ENCODE assay signal across 8 cellular contexts in genomic region chr3:58008140-58009025, GRCh38. TPM values are rescaled to one million over a fixed set of nuclear protein-coding genes. Genes with fewer than 3 reads are reported as not detected.
DNase-seq lines count a peak whose midpoint lies in the region; ATAC-seq and TF ChIP-seq lines count a peak whose summit lies in the region.

A gene with protein sequence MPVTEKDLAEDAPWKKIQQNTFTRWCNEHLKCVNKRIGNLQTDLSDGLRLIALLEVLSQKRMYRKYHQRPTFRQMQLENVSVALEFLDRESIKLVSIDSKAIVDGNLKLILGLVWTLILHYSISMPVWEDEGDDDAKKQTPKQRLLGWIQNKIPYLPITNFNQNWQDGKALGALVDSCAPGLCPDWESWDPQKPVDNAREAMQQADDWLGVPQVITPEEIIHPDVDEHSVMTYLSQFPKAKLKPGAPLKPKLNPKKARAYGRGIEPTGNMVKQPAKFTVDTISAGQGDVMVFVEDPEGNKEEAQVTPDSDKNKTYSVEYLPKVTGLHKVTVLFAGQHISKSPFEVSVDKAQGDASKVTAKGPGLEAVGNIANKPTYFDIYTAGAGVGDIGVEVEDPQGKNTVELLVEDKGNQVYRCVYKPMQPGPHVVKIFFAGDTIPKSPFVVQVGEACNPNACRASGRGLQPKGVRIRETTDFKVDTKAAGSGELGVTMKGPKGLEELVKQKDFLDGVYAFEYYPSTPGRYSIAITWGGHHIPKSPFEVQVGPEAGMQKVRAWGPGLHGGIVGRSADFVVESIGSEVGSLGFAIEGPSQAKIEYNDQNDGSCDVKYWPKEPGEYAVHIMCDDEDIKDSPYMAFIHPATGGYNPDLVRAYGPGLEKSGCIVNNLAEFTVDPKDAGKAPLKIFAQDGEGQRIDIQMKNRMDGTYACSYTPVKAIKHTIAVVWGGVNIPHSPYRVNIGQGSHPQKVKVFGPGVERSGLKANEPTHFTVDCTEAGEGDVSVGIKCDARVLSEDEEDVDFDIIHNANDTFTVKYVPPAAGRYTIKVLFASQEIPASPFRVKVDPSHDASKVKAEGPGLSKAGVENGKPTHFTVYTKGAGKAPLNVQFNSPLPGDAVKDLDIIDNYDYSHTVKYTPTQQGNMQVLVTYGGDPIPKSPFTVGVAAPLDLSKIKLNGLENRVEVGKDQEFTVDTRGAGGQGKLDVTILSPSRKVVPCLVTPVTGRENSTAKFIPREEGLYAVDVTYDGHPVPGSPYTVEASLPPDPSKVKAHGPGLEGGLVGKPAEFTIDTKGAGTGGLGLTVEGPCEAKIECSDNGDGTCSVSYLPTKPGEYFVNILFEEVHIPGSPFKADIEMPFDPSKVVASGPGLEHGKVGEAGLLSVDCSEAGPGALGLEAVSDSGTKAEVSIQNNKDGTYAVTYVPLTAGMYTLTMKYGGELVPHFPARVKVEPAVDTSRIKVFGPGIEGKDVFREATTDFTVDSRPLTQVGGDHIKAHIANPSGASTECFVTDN (N-terminal part only) (plus strand): TSS chr3:58008422. CDS start chr3:58008565, 143 bp downstream.

- CTCF ChIA-PET in Calu3 (lab: Charles Lee): interaction anchor here (0.6 to 2.3 kb wide), 9 partner anchors 10 to 209 kb away, joined by 3 to 11 read pairs (median 4); no protein-coding TSS in a partner anchor

- H3K4me3 ChIP-seq in right cardiac atrium (ENCODE audit: low read length) (peak within 1 kb of the TSS; percentile 91), aorta (ENCODE audit: low read length in 2 of 2) (peak within 1 kb of the TSS; percentile 54 to 79)

- peak within 1 kb of the TSS; percentile 33 for H3K27ac Mint-ChIP-seq in Calu3 (ENCODE audit: unreplicated experiment)

- H3K27ac ChIP-seq in right cardiac atrium (ENCODE audit: low read length) (peak within 1 kb of the TSS; percentile 86), aorta (ENCODE audit: low read depth in 1 of 2, low read length in 2 of 2) (peak within 1 kb of the TSS in 1 of 2 donors; percentile 46)

- under 1% methylated on average over 91 of the region's 91 CpGs for WGBS in right cardiac atrium
- 1% methylated on average over 68 to 91 of the region's 91 CpGs for WGBS in aorta, 2 donors

- peak; percentile 50 for TF ChIP-seq CTCF in Calu3 (IDR thresholded peaks at IDR 0.05; ENCODE audit: unreplicated experiment)

- TSS peak; percentile 55 for BruUV-seq in Calu3 (replicated peaks; lab: Mats Ljungman, UMichigan)

- ATAC-seq in GM21390 (IDR thresholded peaks at IDR 0.05; ENCODE audit: unreplicated experiment) (peak; percentile 59), right cardiac atrium (peak; percentile 88 to 90), aorta (ENCODE audit: low FRiP score) (peak; percentile 92)

- H3K27me3 ChIP-seq in right cardiac atrium (ENCODE audit: control insufficient read depth, insufficient read depth): no peaks in the 10 kb centered on the region
- H3K27me3 ChIP-seq in aorta (ENCODE audit: control insufficient read depth in 1 of 2, insufficient read depth in 2 of 2, low read length in 1 of 2): no peaks in the 10 kb centered on the region

- peaks cover 36% of the 10 kb centered on the region for H3K4me1 Mint-ChIP-seq in Calu3 (ENCODE audit: low read depth, unreplicated experiment)

- H3K4me1 ChIP-seq in right cardiac atrium (ENCODE audit: control insufficient read depth, insufficient read depth, low read length) (peaks cover 9% of the 10 kb centered on the region), aorta (ENCODE audit: control insufficient read depth in 1 of 2, insufficient read depth in 2 of 2, low read length in 2 of 2) (peaks cover 0 to 1% of the 10 kb centered on the region in 2 donors)

- peaks cover 52% of the 10 kb centered on the region for H3K36me3 Mint-ChIP-seq in Calu3 (ENCODE audit: insufficient read depth, unreplicated experiment)

- intact Hi-C loops in Calu3 (cut with micrococcal nuclease; ENCODE audit: unreplicated experiment) (loop anchor here (5.0 kb wide), 1 partner anchor 46 kb away; no protein-coding TSS in a partner anchor), right cardiac atrium (cut with DNase I) (loop anchor here (2.0 to 10.0 kb wide), 3 partner anchors 162 to 166 kb away; no protein-coding TSS in a partner anchor), aorta (cut with DNase I) (loop anchor here (2.0 to 10.0 kb wide), 7 partner anchors 94 to 208 kb away; no protein-coding TSS in a partner anchor)
- intact Hi-C loops in T-helper 2 cell treated with Interferon-gamma antibody and Interleukin-4, amounts not matched to agents 100 ng/mL and 5 ng/mL, for 36 hours (cut with micrococcal nuclease): loop anchor here (1.0 to 5.0 kb wide), 8 partner anchors 27 to 298 kb away; partner anchors contain the start of genes ABHD6, HTD2 and RPP14

- H3K36me3 ChIP-seq in aorta (ENCODE audit: control insufficient read depth in 1 of 2, insufficient read depth in 2 of 2, low read length in 1 of 2): no peaks in the 10 kb centered on the region

- in situ Hi-C loops in KBM-7 (cut with MboI; ENCODE audit: low pct_unique_long_range_greater_than_20kb, low sequenced_read_pairs): no loop called here

- DNase-seq in Calu3: peak; percentile 80
- DNase-seq in KBM-7: peak; percentile 70
- DNase-seq in anterior cingulate cortex (lab: John Stamatoyannopoulos, UW): peak in 56 of 58 donors; percentile 12 to 82 (median 64)
- DNase-seq in right cardiac atrium: peak; percentile 67 to 90 (median 86)
- DNase-seq in renal cortical epithelial cell (ENCODE audit: low read depth): no peak
- peak; percentile 78 to 93 for DNase-seq in aorta

- no peaks in the 10 kb centered on the region for H3K9me3 Mint-ChIP-seq in Calu3 (ENCODE audit: low read depth, unreplicated experiment)

- H3K9me3 ChIP-seq in right cardiac atrium (ENCODE audit: control insufficient read depth, low read length) (no peaks in the 10 kb centered on the region), aorta (ENCODE audit: control insufficient read depth, low read length) (no peaks in the 10 kb centered on the region)

- no peaks in the 10 kb centered on the region for H3K27me3 Mint-ChIP-seq in Calu3 (ENCODE audit: unreplicated experiment)

- H3K4me3 Mint-ChIP-seq in Calu3 (ENCODE audit: low read depth, unreplicated experiment): peak within 1 kb of the TSS; percentile 77

RNA-seq across cellular contexts. Expression of the gene that starts here (rescaled TPM):
- total RNA-seq in Calu3 (2022) (136 and 147 TPM in 2 replicates), right cardiac atrium (10 to 100 TPM; 22.9 to 44.9 (median 29.0) TPM), renal cortical epithelial cell (342 and 459 TPM in 2 replicates), aorta (100 to 1,000 TPM; 157 to 254 TPM)
- total RNA-seq in T-helper 2 cell treated with Interferon-gamma antibody and Interleukin-4, amounts not matched to agents 100 ng/mL and 5 ng/mL, for 36 hours: 63.1 and 70.4 TPM in 2 replicates
- polyA plus RNA-seq in right cardiac atrium (36.9 TPM), aorta (10 to 100 TPM; 33.3 to 92.6 TPM)
